1 cellular context compared by ENCODE assay signal in the genomic region with DNA sequence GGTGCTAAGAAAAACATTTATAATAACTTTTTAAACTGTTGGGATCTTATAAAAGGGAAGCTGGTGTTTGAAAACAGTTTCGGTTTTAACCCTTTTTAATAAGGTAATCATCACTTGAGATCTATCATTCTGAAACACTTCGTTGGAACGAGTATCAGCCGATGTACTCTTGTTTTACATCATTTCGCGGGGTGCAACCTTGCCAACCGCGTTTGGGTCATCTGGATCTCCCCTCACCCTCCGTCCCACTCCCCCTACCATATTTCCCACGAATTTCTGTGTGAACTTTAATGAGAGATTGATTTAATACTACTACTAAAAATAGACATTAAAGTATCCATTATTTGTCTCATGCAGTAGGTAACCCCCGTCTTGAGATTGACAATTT.
TF ChIP-seq lines count a peak whose summit lies in the region.

No MANE protein-coding gene starts in this region.

TF ChIP-seq in HepG2, 621 proteins besides CTCF, POLR2A, EP300 and RAD21 (continued from another document):
- TF ChIP-seq, protein P1, sequence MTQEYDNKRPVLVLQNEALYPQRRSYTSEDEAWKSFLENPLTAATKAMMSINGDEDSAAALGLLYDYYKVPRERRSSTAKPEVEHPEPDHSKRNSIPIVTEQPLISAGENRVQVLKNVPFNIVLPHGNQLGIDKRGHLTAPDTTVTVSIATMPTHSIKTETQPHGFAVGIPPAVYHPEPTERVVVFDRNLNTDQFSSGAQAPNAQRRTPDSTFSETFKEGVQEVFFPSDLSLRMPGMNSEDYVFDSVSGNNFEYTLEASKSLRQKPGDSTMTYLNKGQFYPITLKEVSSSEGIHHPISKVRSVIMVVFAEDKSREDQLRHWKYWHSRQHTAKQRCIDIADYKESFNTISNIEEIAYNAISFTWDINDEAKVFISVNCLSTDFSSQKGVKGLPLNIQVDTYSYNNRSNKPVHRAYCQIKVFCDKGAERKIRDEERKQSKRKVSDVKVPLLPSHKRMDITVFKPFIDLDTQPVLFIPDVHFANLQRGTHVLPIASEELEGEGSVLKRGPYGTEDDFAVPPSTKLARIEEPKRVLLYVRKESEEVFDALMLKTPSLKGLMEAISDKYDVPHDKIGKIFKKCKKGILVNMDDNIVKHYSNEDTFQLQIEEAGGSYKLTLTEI (CRISPR knock-in tag; conservative IDR thresholded peaks at IDR 0.05), result no peak
- TF ChIP-seq ZNF430 (CRISPR knock-in tag; IDR thresholded peaks at IDR 0.05) (no peak), PRPF4 (IDR thresholded peaks at IDR 0.05; ENCODE audit: low read depth, low read length, poor library complexity, severe bottlenecking) (no peak), ZSCAN29 (CRISPR knock-in tag; conservative IDR thresholded peaks at IDR 0.05) (no peak), ASH2L (IDR thresholded peaks at IDR 0.05; ENCODE audit: insufficient read length, low read depth, low read length) (peak; percentile 12), ZSCAN22 (CRISPR knock-in tag; IDR thresholded peaks at IDR 0.05) (no peak), ZNF709 (CRISPR knock-in tag; IDR thresholded peaks at IDR 0.05) (no peak), NAIF1 (CRISPR knock-in tag; IDR thresholded peaks at IDR 0.05; ENCODE audit: borderline replicate concordance) (0 out of 2 replicates have a peak, but pooled peaks have one; percentile 27), ZFP36L1 (CRISPR knock-in tag; IDR thresholded peaks at IDR 0.05) (no peak), ZNF484 (CRISPR knock-in tag; IDR thresholded peaks at IDR 0.05; ENCODE audit: borderline replicate concordance, low read depth) (no peak), ARID2 (CRISPR knock-in tag; IDR thresholded peaks at IDR 0.05; ENCODE audit: borderline replicate concordance) (no peak), NFIB (CRISPR knock-in tag; IDR thresholded peaks at IDR 0.05; ENCODE audit: borderline replicate concordance) (no peak), GLI4 (CRISPR knock-in tag; IDR thresholded peaks at IDR 0.05; ENCODE audit: borderline replicate concordance) (no peak), KAT7 (CRISPR knock-in tag; IDR thresholded peaks at IDR 0.05; ENCODE audit: borderline replicate concordance) (0 out of 2 replicates have a peak, but pooled peaks have one; percentile 42)
- TF ChIP-seq, protein P2, sequence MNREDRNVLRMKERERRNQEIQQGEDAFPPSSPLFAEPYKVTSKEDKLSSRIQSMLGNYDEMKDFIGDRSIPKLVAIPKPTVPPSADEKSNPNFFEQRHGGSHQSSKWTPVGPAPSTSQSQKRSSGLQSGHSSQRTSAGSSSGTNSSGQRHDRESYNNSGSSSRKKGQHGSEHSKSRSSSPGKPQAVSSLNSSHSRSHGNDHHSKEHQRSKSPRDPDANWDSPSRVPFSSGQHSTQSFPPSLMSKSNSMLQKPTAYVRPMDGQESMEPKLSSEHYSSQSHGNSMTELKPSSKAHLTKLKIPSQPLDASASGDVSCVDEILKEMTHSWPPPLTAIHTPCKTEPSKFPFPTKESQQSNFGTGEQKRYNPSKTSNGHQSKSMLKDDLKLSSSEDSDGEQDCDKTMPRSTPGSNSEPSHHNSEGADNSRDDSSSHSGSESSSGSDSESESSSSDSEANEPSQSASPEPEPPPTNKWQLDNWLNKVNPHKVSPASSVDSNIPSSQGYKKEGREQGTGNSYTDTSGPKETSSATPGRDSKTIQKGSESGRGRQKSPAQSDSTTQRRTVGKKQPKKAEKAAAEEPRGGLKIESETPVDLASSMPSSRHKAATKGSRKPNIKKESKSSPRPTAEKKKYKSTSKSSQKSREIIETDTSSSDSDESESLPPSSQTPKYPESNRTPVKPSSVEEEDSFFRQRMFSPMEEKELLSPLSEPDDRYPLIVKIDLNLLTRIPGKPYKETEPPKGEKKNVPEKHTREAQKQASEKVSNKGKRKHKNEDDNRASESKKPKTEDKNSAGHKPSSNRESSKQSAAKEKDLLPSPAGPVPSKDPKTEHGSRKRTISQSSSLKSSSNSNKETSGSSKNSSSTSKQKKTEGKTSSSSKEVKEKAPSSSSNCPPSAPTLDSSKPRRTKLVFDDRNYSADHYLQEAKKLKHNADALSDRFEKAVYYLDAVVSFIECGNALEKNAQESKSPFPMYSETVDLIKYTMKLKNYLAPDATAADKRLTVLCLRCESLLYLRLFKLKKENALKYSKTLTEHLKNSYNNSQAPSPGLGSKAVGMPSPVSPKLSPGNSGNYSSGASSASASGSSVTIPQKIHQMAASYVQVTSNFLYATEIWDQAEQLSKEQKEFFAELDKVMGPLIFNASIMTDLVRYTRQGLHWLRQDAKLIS (CRISPR knock-in tag; IDR thresholded peaks at IDR 0.05), result no peak
- TF ChIP-seq, protein P3, sequence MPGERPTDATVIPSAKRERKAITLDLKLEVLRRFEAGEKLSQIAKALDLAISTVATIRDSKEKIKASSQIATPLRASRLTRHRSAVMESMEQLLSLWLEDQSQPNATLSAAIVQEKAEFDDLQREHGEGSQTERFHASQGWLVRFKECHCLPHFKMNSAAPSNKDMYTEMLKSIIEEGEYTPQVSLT (CRISPR knock-in tag; IDR thresholded peaks at IDR 0.05; ENCODE audit: borderline replicate concordance, low read depth), result no peak
- TF ChIP-seq, protein P4, sequence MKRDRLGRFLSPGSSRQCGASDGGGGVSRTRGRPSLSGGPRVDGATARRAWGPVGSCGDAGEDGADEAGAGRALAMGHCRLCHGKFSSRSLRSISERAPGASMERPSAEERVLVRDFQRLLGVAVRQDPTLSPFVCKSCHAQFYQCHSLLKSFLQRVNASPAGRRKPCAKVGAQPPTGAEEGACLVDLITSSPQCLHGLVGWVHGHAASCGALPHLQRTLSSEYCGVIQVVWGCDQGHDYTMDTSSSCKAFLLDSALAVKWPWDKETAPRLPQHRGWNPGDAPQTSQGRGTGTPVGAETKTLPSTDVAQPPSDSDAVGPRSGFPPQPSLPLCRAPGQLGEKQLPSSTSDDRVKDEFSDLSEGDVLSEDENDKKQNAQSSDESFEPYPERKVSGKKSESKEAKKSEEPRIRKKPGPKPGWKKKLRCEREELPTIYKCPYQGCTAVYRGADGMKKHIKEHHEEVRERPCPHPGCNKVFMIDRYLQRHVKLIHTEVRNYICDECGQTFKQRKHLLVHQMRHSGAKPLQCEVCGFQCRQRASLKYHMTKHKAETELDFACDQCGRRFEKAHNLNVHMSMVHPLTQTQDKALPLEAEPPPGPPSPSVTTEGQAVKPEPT (CRISPR knock-in tag; IDR thresholded peaks at IDR 0.05; ENCODE audit: low read depth), result no peak
- TF ChIP-seq, protein P5, sequence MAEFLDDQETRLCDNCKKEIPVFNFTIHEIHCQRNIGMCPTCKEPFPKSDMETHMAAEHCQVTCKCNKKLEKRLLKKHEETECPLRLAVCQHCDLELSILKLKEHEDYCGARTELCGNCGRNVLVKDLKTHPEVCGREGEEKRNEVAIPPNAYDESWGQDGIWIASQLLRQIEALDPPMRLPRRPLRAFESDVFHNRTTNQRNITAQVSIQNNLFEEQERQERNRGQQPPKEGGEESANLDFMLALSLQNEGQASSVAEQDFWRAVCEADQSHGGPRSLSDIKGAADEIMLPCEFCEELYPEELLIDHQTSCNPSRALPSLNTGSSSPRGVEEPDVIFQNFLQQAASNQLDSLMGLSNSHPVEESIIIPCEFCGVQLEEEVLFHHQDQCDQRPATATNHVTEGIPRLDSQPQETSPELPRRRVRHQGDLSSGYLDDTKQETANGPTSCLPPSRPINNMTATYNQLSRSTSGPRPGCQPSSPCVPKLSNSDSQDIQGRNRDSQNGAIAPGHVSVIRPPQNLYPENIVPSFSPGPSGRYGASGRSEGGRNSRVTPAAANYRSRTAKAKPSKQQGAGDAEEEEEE (CRISPR knock-in tag; IDR thresholded peaks at IDR 0.05; ENCODE audit: borderline replicate concordance), result no peak
- TF ChIP-seq, protein P6, sequence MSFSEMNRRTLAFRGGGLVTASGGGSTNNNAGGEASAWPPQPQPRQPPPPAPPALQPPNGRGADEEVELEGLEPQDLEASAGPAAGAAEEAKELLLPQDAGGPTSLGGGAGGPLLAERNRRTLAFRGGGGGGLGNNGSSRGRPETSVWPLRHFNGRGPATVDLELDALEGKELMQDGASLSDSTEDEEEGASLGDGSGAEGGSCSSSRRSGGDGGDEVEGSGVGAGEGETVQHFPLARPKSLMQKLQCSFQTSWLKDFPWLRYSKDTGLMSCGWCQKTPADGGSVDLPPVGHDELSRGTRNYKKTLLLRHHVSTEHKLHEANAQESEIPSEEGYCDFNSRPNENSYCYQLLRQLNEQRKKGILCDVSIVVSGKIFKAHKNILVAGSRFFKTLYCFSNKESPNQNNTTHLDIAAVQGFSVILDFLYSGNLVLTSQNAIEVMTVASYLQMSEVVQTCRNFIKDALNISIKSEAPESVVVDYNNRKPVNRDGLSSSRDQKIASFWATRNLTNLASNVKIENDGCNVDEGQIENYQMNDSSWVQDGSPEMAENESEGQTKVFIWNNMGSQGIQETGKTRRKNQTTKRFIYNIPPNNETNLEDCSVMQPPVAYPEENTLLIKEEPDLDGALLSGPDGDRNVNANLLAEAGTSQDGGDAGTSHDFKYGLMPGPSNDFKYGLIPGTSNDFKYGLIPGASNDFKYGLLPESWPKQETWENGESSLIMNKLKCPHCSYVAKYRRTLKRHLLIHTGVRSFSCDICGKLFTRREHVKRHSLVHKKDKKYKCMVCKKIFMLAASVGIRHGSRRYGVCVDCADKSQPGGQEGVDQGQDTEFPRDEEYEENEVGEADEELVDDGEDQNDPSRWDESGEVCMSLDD (CRISPR knock-in tag; IDR thresholded peaks at IDR 0.05; ENCODE audit: borderline replicate concordance), result no peak
- TF ChIP-seq, protein P7, sequence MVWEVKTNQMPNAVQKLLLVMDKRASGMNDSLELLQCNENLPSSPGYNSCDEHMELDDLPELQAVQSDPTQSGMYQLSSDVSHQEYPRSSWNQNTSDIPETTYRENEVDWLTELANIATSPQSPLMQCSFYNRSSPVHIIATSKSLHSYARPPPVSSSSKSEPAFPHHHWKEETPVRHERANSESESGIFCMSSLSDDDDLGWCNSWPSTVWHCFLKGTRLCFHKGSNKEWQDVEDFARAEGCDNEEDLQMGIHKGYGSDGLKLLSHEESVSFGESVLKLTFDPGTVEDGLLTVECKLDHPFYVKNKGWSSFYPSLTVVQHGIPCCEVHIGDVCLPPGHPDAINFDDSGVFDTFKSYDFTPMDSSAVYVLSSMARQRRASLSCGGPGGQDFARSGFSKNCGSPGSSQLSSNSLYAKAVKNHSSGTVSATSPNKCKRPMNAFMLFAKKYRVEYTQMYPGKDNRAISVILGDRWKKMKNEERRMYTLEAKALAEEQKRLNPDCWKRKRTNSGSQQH (CRISPR knock-in tag; IDR thresholded peaks at IDR 0.05; ENCODE audit: low read depth), result no peak
- TF ChIP-seq, protein P8, sequence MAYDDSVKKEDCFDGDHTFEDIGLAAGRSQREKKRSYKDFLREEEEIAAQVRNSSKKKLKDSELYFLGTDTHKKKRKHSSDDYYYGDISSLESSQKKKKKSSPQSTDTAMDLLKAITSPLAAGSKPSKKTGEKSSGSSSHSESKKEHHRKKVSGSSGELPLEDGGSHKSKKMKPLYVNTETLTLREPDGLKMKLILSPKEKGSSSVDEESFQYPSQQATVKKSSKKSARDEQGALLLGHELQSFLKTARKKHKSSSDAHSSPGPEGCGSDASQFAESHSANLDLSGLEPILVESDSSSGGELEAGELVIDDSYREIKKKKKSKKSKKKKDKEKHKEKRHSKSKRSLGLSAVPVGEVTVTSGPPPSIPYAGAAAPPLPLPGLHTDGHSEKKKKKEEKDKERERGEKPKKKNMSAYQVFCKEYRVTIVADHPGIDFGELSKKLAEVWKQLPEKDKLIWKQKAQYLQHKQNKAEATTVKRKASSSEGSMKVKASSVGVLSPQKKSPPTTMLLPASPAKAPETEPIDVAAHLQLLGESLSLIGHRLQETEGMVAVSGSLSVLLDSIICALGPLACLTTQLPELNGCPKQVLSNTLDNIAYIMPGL (CRISPR knock-in tag; IDR thresholded peaks at IDR 0.05; ENCODE audit: borderline replicate concordance in 1 of 2, low read depth in 1 of 2), result 0 out of 4 replicates have a peak, but pooled peaks of 1 of the 2 experiments have one; percentile 15
TF ChIP-seq in HepG2: peak in this region for 4.
